Comparison of ENCODE assay signal across 1 cellular context in the genomic region with DNA sequence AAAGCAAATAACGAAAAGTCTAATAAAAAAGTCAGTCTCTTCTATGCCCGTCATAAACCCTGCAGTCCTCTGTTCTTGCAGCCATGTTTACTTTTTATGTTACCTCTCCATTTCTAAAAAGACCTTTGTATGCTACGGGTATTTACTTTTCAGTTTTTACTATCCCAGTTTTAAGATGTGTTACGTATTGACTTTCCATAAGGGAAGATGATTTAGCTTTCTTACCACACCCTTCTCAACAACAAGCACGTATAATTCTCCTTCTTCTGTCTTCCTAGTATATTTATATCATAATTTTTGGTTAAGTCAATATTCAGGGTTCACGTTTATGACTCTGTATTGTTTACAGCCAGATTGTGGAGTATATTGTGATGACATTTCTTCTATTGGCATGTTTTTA.
TF ChIP-seq lines count a peak whose summit lies in the region.

No MANE protein-coding gene starts in this region.

TF ChIP-seq in HepG2, 621 proteins besides CTCF, POLR2A, EP300 and RAD21:
- TF ChIP-seq, protein P1, sequence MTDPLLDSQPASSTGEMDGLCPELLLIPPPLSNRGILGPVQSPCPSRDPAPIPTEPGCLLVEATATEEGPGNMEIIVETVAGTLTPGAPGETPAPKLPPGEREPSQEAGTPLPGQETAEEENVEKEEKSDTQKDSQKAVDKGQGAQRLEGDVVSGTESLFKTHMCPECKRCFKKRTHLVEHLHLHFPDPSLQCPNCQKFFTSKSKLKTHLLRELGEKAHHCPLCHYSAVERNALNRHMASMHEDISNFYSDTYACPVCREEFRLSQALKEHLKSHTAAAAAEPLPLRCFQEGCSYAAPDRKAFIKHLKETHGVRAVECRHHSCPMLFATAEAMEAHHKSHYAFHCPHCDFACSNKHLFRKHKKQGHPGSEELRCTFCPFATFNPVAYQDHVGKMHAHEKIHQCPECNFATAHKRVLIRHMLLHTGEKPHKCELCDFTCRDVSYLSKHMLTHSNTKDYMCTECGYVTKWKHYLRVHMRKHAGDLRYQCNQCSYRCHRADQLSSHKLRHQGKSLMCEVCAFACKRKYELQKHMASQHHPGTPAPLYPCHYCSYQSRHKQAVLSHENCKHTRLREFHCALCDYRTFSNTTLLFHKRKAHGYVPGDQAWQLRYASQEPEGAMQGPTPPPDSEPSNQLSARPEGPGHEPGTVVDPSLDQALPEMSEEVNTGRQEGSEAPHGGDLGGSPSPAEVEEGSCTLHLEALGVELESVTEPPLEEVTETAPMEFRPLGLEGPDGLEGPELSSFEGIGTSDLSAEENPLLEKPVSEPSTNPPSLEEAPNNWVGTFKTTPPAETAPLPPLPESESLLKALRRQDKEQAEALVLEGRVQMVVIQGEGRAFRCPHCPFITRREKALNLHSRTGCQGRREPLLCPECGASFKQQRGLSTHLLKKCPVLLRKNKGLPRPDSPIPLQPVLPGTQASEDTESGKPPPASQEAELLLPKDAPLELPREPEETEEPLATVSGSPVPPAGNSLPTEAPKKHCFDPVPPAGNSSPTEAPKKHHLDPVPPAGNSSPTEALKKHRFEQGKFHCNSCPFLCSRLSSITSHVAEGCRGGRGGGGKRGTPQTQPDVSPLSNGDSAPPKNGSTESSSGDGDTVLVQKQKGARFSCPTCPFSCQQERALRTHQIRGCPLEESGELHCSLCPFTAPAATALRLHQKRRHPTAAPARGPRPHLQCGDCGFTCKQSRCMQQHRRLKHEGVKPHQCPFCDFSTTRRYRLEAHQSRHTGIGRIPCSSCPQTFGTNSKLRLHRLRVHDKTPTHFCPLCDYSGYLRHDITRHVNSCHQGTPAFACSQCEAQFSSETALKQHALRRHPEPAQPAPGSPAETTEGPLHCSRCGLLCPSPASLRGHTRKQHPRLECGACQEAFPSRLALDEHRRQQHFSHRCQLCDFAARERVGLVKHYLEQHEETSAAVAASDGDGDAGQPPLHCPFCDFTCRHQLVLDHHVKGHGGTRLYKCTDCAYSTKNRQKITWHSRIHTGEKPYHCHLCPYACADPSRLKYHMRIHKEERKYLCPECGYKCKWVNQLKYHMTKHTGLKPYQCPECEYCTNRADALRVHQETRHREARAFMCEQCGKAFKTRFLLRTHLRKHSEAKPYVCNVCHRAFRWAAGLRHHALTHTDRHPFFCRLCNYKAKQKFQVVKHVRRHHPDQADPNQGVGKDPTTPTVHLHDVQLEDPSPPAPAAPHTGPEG (CRISPR knock-in tag; IDR thresholded peaks at IDR 0.05): no peak
- TF ChIP-seq DR1 (CRISPR knock-in tag; IDR thresholded peaks at IDR 0.05) (no peak), FOXK2 (IDR thresholded peaks at IDR 0.05) (no peak), CC2D1A (CRISPR knock-in tag; IDR thresholded peaks at IDR 0.05) (no peak), DPF2 (CRISPR knock-in tag; IDR thresholded peaks at IDR 0.05; ENCODE audit: borderline replicate concordance, low read depth) (no peak), BRD4 (CRISPR knock-in tag; IDR thresholded peaks at IDR 0.05) (no peak), CBX2 (IDR thresholded peaks at IDR 0.05; ENCODE audit: low read depth, low read length) (no peak), CBX2 (CRISPR knock-in tag; IDR thresholded peaks at IDR 0.05; ENCODE audit: low read depth) (no peak), ZNF333 (CRISPR knock-in tag; IDR thresholded peaks at IDR 0.05; ENCODE audit: borderline replicate concordance) (no peak), ZNF460 (CRISPR knock-in tag; IDR thresholded peaks at IDR 0.05; ENCODE audit: borderline replicate concordance) (no peak), PAX8 (CRISPR knock-in tag; IDR thresholded peaks at IDR 0.05; ENCODE audit: borderline replicate concordance) (no peak), RBAK (CRISPR knock-in tag; IDR thresholded peaks at IDR 0.05) (no peak), SP2 (CRISPR knock-in tag; IDR thresholded peaks at IDR 0.05) (no peak), ZMYM2 (CRISPR knock-in tag; IDR thresholded peaks at IDR 0.05) (no peak), ZZZ3 (CRISPR knock-in tag; IDR thresholded peaks at IDR 0.05; ENCODE audit: borderline replicate concordance) (no peak), SMAD1 (CRISPR knock-in tag; IDR thresholded peaks at IDR 0.05; ENCODE audit: borderline replicate concordance, low read depth) (no peak), NR2F6 (IDR thresholded peaks at IDR 0.05) (no peak), NR2F6 (CRISPR knock-in tag; IDR thresholded peaks at IDR 0.05) (no peak)
- TF ChIP-seq, protein P2, sequence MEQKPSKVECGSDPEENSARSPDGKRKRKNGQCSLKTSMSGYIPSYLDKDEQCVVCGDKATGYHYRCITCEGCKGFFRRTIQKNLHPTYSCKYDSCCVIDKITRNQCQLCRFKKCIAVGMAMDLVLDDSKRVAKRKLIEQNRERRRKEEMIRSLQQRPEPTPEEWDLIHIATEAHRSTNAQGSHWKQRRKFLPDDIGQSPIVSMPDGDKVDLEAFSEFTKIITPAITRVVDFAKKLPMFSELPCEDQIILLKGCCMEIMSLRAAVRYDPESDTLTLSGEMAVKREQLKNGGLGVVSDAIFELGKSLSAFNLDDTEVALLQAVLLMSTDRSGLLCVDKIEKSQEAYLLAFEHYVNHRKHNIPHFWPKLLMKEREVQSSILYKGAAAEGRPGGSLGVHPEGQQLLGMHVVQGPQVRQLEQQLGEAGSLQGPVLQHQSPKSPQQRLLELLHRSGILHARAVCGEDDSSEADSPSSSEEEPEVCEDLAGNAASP (CRISPR knock-in tag; IDR thresholded peaks at IDR 0.05; ENCODE audit: borderline replicate concordance): no peak
